ENCODE assay signal across 2 cellular contexts in genomic region chr2:219684721-219685689, GRCh38.
TF ChIP-seq lines count a peak whose summit lies in the region.

No MANE protein-coding gene starts in this region.

TF ChIP-seq in HEK293, 187 proteins besides CTCF, POLR2A, EP300 and RAD21 (continued from another document and continues in another):
- no peak for TF ChIP-seq ZNF639 (tag by site-specific recombination; IDR thresholded peaks at IDR 0.05)
- no peak for TF ChIP-seq ZFP41 (tag by site-specific recombination; IDR thresholded peaks at IDR 0.05; ENCODE audit: borderline replicate concordance)
- no peak for TF ChIP-seq PRDM4 (tag by site-specific recombination; IDR thresholded peaks at IDR 0.05)
- TF ChIP-seq ZNF26 (tag by site-specific recombination; IDR thresholded peaks at IDR 0.05): no peak
- no peak for TF ChIP-seq ZNF211 (tag by site-specific recombination; IDR thresholded peaks at IDR 0.05; ENCODE audit: low read depth)
- TF ChIP-seq SETDB1 (IDR thresholded peaks at IDR 0.05; ENCODE audit: insufficient read length, low read length): no peak
- TF ChIP-seq ZSCAN23 (tag by site-specific recombination; IDR thresholded peaks at IDR 0.05): no peak
- TF ChIP-seq ZNF837 (tag by site-specific recombination; IDR thresholded peaks at IDR 0.05): no peak
- no peak for TF ChIP-seq ZBTB48 (tag by site-specific recombination; IDR thresholded peaks at IDR 0.05)
- TF ChIP-seq ZNF423 (tag by site-specific recombination; IDR thresholded peaks at IDR 0.05): no peak
- TF ChIP-seq PRDM10 (tag by site-specific recombination; IDR thresholded peaks at IDR 0.05): peak; percentile 94
- TF ChIP-seq ZNF18 (tag by site-specific recombination; IDR thresholded peaks at IDR 0.05): no peak
- no peak for TF ChIP-seq ZNF530 (tag by site-specific recombination; IDR thresholded peaks at IDR 0.05; ENCODE audit: low read depth)
- no peak for TF ChIP-seq MYNN (tag by site-specific recombination; IDR thresholded peaks at IDR 0.05; ENCODE audit: borderline replicate concordance)
- TF ChIP-seq ZIC2 (tag by site-specific recombination; IDR thresholded peaks at IDR 0.05): no peak
- no peak for TF ChIP-seq ZNF549 (tag by site-specific recombination; IDR thresholded peaks at IDR 0.05)
- TF ChIP-seq ZNF510 (tag by site-specific recombination; IDR thresholded peaks at IDR 0.05; ENCODE audit: insufficient replicate concordance): no peak
- no peak for TF ChIP-seq ZNF311 (tag by site-specific recombination; IDR thresholded peaks at IDR 0.05; ENCODE audit: borderline replicate concordance)
- TF ChIP-seq ZNF19 (tag by site-specific recombination; IDR thresholded peaks at IDR 0.05; ENCODE audit: low read depth): no peak

TF ChIP-seq in WTC11, 78 proteins besides CTCF, POLR2A, EP300 and RAD21 (continued from another document):
- peak; percentile 69; the same call in 1 of the 2 replicates for TF ChIP-seq TP53 (CRISPR knock-in tag; IDR thresholded peaks at IDR 0.05)
- no peak for TF ChIP-seq ZNF396 (CRISPR knock-in tag; IDR thresholded peaks at IDR 0.05; ENCODE audit: borderline replicate concordance)
- TF ChIP-seq FOXJ3 (CRISPR knock-in tag; IDR thresholded peaks at IDR 0.05; ENCODE audit: borderline replicate concordance): no peak
- TF ChIP-seq NR3C1 (CRISPR knock-in tag; conservative IDR thresholded peaks at IDR 0.05; ENCODE audit: low read depth): no peak
- TF ChIP-seq, protein P1, sequence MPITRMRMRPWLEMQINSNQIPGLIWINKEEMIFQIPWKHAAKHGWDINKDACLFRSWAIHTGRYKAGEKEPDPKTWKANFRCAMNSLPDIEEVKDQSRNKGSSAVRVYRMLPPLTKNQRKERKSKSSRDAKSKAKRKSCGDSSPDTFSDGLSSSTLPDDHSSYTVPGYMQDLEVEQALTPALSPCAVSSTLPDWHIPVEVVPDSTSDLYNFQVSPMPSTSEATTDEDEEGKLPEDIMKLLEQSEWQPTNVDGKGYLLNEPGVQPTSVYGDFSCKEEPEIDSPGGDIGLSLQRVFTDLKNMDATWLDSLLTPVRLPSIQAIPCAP (CRISPR knock-in tag; IDR thresholded peaks at IDR 0.05): no peak
- no peak for TF ChIP-seq ELF4 (CRISPR knock-in tag; IDR thresholded peaks at IDR 0.05; ENCODE audit: low read depth)
- peak; percentile 35; the same call in 1 of the 2 replicates for TF ChIP-seq EMX1 (CRISPR knock-in tag; IDR thresholded peaks at IDR 0.05)
- TF ChIP-seq, protein P2, sequence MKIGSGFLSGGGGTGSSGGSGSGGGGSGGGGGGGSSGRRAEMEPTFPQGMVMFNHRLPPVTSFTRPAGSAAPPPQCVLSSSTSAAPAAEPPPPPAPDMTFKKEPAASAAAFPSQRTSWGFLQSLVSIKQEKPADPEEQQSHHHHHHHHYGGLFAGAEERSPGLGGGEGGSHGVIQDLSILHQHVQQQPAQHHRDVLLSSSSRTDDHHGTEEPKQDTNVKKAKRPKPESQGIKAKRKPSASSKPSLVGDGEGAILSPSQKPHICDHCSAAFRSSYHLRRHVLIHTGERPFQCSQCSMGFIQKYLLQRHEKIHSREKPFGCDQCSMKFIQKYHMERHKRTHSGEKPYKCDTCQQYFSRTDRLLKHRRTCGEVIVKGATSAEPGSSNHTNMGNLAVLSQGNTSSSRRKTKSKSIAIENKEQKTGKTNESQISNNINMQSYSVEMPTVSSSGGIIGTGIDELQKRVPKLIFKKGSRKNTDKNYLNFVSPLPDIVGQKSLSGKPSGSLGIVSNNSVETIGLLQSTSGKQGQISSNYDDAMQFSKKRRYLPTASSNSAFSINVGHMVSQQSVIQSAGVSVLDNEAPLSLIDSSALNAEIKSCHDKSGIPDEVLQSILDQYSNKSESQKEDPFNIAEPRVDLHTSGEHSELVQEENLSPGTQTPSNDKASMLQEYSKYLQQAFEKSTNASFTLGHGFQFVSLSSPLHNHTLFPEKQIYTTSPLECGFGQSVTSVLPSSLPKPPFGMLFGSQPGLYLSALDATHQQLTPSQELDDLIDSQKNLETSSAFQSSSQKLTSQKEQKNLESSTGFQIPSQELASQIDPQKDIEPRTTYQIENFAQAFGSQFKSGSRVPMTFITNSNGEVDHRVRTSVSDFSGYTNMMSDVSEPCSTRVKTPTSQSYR (CRISPR knock-in tag; IDR thresholded peaks at IDR 0.05): no peak
- no peak for TF ChIP-seq NFATC4 (CRISPR knock-in tag; IDR thresholded peaks at IDR 0.05)
- no peak for TF ChIP-seq MXD4 (CRISPR knock-in tag; IDR thresholded peaks at IDR 0.05; ENCODE audit: borderline replicate concordance)
- no peak for TF ChIP-seq TCF7 (CRISPR knock-in tag; IDR thresholded peaks at IDR 0.05; ENCODE audit: low read depth)
